Comparison of ENCODE assay signal across 15 cellular contexts in the genomic region with DNA sequence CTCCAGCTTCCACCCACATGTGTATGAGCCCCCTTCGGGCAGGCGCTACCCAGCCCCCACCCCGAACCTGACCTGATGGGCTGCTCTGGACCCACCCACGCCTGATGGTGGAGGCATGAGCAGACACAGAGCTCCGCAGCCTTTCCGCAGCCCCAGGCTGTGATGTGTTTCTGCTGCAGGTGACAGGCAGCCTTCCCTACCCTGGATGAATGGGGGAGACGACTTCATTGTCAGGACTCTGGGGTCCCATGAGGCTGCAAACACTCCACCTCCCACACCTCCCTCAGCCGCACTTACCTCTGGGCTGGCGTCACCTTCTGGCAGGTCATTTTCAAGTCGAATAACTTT.
"Had no signal": no experiment of that assay in that cellular context is flagged by ENCODE, and none has a peak within 500 bp of the region (broad histone marks: within the 10 kb centered on the region; RNA-seq: fewer than 3 reads in every experiment).

No MANE protein-coding gene starts in this region.

- DNase-seq: activated CD4-positive, alpha-beta T cell treated with anti-CD3 and anti-CD28 coated beads, Interleukin-2, amount 50 U/mL, for 1 hour; activated CD8-positive, alpha-beta memory T cell treated with anti-CD3 and anti-CD28 coated beads for 24 hours; activated naive CD4-positive, alpha-beta T cell; activated naive CD8-positive, alpha-beta T cell treated with anti-CD3 and anti-CD28 coated beads, Interleukin-2, amount 10 ng/mL, durations not matched to agents 7 days and 5 days; anterior cingulate cortex; dermis blood vessel endothelial cell; hippocampal formation; kidney; left ventricle myocardium inferior; mesendoderm; stimulated activated CD4-positive, alpha-beta T cell treated with anti-CD3 and anti-CD28 coated beads, Interleukin-4, amount 100 ng/mL, for 24 hours; stimulated activated naive CD4-positive, alpha-beta T cell had no signal

- H3K27ac ChIP-seq: left ventricle myocardium inferior, tibial artery had no signal

- H3K4me3 Mint-ChIP-seq: activated naive CD8-positive, alpha-beta T cell treated with anti-CD3 and anti-CD28 coated beads, Interleukin-2, amount 10 ng/mL, durations not matched to agents 7 days and 5 days had no signal

- H3K36me3 ChIP-seq: left ventricle myocardium inferior, tibial artery had no signal

- H3K4me3 ChIP-seq: left ventricle myocardium inferior, skin epidermis, tibial artery had no signal

- ATAC-seq: activated CD4-positive, CD25-positive, alpha-beta regulatory T cell treated with anti-CD3 and anti-CD28 coated beads, Interleukin-2, amount 50 U/mL, for 24 hours had no signal

- H3K27me3 ChIP-seq: tibial artery had no signal

- H3K27ac Mint-ChIP-seq: activated naive CD8-positive, alpha-beta T cell treated with anti-CD3 and anti-CD28 coated beads, Interleukin-2, amount 10 ng/mL, durations not matched to agents 7 days and 5 days had no signal
